Comparison of ENCODE assay signal across 9 cellular contexts in the genomic region with DNA sequence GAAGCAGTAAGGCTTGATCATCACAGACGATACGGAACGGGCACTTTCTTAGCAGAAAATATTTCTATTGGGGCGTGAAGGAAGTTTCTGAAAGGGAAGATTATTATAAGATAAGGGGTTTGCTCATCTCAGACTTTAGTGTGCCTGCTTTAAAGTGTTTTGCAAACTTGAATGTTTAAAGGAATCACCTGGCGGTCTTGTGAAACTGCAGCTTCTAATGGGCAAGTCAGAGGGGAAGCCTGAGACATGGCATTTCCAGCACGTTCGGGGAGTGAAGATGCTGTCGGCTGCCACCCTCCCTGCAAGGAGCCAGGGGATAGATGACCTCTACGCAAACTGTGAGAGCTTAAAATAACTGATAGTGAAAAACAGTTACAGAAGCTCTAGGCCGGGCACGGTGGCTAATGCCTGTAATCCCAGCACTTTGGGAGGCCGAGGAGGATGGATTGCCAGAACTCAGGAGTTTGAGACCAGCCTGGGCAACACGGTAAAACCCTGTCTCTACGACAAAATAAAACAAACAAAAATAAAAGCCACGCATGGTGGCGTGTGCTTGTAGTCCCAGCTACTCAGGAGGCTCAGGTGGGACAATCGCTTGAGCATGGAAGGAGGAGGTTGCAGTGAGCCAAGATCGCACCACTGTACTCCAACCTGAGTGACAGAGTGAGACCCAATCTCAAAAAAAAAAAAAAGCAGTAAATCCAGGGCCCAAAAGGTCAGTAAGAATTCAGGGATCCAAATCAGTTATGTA. TPM values are rescaled to one million over a fixed set of nuclear protein-coding genes. Genes with fewer than 3 reads are reported as not detected.
A peak's percentile ranks its signal among the peaks of the same experiment; 100 is the strongest.
DNase-seq lines count a peak whose midpoint lies in the region; ATAC-seq and TF ChIP-seq lines count a peak whose summit lies in the region.
"Had no signal": no experiment of that assay in that cellular context is flagged by ENCODE, and none has a peak within 500 bp of the region (broad histone marks: within the 10 kb centered on the region; RNA-seq: fewer than 3 reads in every experiment).

No MANE protein-coding gene starts in this region.

- intact Hi-C loops in CD8-positive, alpha-beta T cell (cut with DNase I, micrococcal nuclease) = loop anchor here (1.0 to 2.0 kb wide), 2 partner anchors 153 to 155 kb away; a partner anchor contains a TSS

- no peaks in the 10 kb centered on the region for H3K79me2 ChIP-seq in KMS-11 (ENCODE audit: insufficient read depth, low read depth)

- POLR2A ChIA-PET in CD8-positive, alpha-beta T cell (lab: Charles Lee) = no interaction called here

- peak overlapping the region; percentile 88 for H3K4me3 Mint-ChIP-seq in CD8-positive, alpha-beta T cell
- H3K4me3 Mint-ChIP-seq in chondrocyte (ENCODE audit: unreplicated experiment) = peak overlapping the region; percentile 90
- H3K4me3 Mint-ChIP-seq in naive B cell = peak overlapping the region; percentile 87 to 95 (median 94)

- DNase-seq in CD8-positive, alpha-beta T cell = peak in 1 of 7 experiments; percentile 6
- no peak for DNase-seq in chondrocyte (ENCODE audit: low spot score)
- DNase-seq in naive B cell = peak; percentile 2
- no peak for DNase-seq in GM19240 (ENCODE audit: insufficient read length, low spot score)
- DNase-seq in NCI-H748 (lab: John Stamatoyannopoulos, UW; ENCODE audit: unreplicated experiment) = no peak

- no peak for TF ChIP-seq CTCF in CD8-positive, alpha-beta T cell (IDR thresholded peaks at IDR 0.05)
- no peak for TF ChIP-seq CTCF in KMS-11 (conservative IDR thresholded peaks at IDR 0.05; ENCODE audit: low read depth, low read length)
- no peak for TF ChIP-seq CTCF in chondrocyte (IDR thresholded peaks at IDR 0.05)

- peak overlapping the region; percentile 78; the same call in 1 of the 2 replicates for H3K4me2 ChIP-seq in KMS-11

- CTCF ChIA-PET in CD8-positive, alpha-beta T cell (lab: Charles Lee) = no interaction called here

- peaks cover 36% of the 10 kb centered on the region for H3K4me1 Mint-ChIP-seq in CD8-positive, alpha-beta T cell (ENCODE audit: low read depth)
- H3K4me1 Mint-ChIP-seq in chondrocyte (ENCODE audit: low read depth) (peaks cover 32% of the 10 kb centered on the region), naive B cell (peaks cover 30 to 51% (median 48%) of the 10 kb centered on the region in 3 donors)

- no peaks in the 10 kb centered on the region for H3K27me3 ChIP-seq in CD8-positive, alpha-beta T cell (ENCODE audit: insufficient read depth, low read length)
- H3K27me3 ChIP-seq in KMS-11 (ENCODE audit: insufficient read depth, low read depth) = no peaks in the 10 kb centered on the region

- H3K4me3 ChIP-seq in CD8-positive, alpha-beta T cell (ENCODE audit: low read depth, low read length) = peak overlapping the region; percentile 54
- H3K4me3 ChIP-seq in KMS-11 (IDR thresholded peaks at IDR 0.05; ENCODE audit: insufficient read depth, low read depth, low read length) = no peak overlapping the region

- H3K9me3 ChIP-seq in CD8-positive, alpha-beta T cell (ENCODE audit: low read length) = no peaks in the 10 kb centered on the region

- H4K20me1 ChIP-seq in KMS-11 (ENCODE audit: insufficient read depth) = no peaks in the 10 kb centered on the region

- peak overlapping the region; percentile 89 for H2AFZ ChIP-seq in KMS-11 (ENCODE audit: low read depth)

- H3K36me3 ChIP-seq in CD8-positive, alpha-beta T cell (ENCODE audit: insufficient read depth, low read length) = no peaks in the 10 kb centered on the region
- no peaks in the 10 kb centered on the region for H3K36me3 ChIP-seq in KMS-11 (ENCODE audit: insufficient read depth)

- H3K9ac ChIP-seq in KMS-11 = peak overlapping the region; percentile 46; the same call in 1 of the 2 replicates

- H3K36me3 Mint-ChIP-seq in CD8-positive, alpha-beta T cell = no peaks in the 10 kb centered on the region
- H3K36me3 Mint-ChIP-seq in chondrocyte (ENCODE audit: low read depth) = no peaks in the 10 kb centered on the region
- no peaks in the 10 kb centered on the region for H3K36me3 Mint-ChIP-seq in naive B cell

- H3K27me3 Mint-ChIP-seq in CD8-positive, alpha-beta T cell (ENCODE audit: low read depth) = peaks cover 7% of the 10 kb centered on the region
- H3K27me3 Mint-ChIP-seq in chondrocyte (ENCODE audit: low read depth) (no peaks in the 10 kb centered on the region), naive B cell (no peaks in the 10 kb centered on the region)

- peak overlapping the region; percentile 41 for H3K27ac Mint-ChIP-seq in CD8-positive, alpha-beta T cell
- H3K27ac Mint-ChIP-seq in chondrocyte (ENCODE audit: unreplicated experiment) = peak overlapping the region; percentile 68
- peak overlapping the region in 4 of 6 donors; percentile 16 to 88 (median 67) for H3K27ac Mint-ChIP-seq in naive B cell

- H3K27ac ChIP-seq in CD8-positive, alpha-beta T cell (ENCODE audit: low read depth, low read length) = peak overlapping the region; percentile 3
- H3K27ac ChIP-seq in KMS-11 = peak overlapping the region; percentile 52; the same call in 1 of the 2 replicates
- H3K27ac ChIP-seq: HL-60 had no signal

- no peaks in the 10 kb centered on the region for H3K9me3 Mint-ChIP-seq in CD8-positive, alpha-beta T cell
- H3K9me3 Mint-ChIP-seq in chondrocyte (ENCODE audit: low read depth) = peaks cover 3% of the 10 kb centered on the region
- H3K9me3 Mint-ChIP-seq in naive B cell = no peaks in the 10 kb centered on the region

- peaks cover 19% of the 10 kb centered on the region for H3K4me1 ChIP-seq in CD8-positive, alpha-beta T cell (ENCODE audit: insufficient read depth, low read length)
- H3K4me1 ChIP-seq in KMS-11 (ENCODE audit: low read depth, poor library complexity, severe bottlenecking) = peaks cover 8% of the 10 kb centered on the region

- ATAC-seq in CD8-positive, alpha-beta T cell = no peak
- peak in 1 of 2 donors; percentile 1 for ATAC-seq in naive B cell (ENCODE audit: low read depth in 2 of 2)
- ATAC-seq in GM21360 (IDR thresholded peaks at IDR 0.05; ENCODE audit: unreplicated experiment) = no peak
- no peak for ATAC-seq in GM18502 (IDR thresholded peaks at IDR 0.05; ENCODE audit: poor library complexity, unreplicated experiment)

RNA-seq across cellular contexts. Expression of a gene that starts 2.3 kb away (rescaled TPM):
- total RNA-seq in CD8-positive, alpha-beta T cell = 1 to 10 TPM; 4.7 to 4.9 TPM
- total RNA-seq in chondrocyte = 11.2 to 14.5 TPM (median 11.9 TPM) in 3 replicates
- polyA plus RNA-seq in naive B cell (ENCODE audit: low read depth in 6 of 6) = 1 to 10 TPM; 3.2 to 7.1 (median 5.1) TPM
